Comparison of ENCODE assay signal across 19 cellular contexts in genomic region chr22:29750559-29750958, GRCh38. TPM values are rescaled to one million over a fixed set of nuclear protein-coding genes. Genes with fewer than 3 reads are reported as not detected.
DNase-seq lines count a peak whose midpoint lies in the region; ATAC-seq, FAIRE-seq and TF ChIP-seq lines count a peak whose summit lies in the region.
"Had no signal": no experiment of that assay in that cellular context is flagged by ENCODE, and none has a peak within 500 bp of the region (broad histone marks: within the 10 kb centered on the region; RNA-seq: fewer than 3 reads in every experiment).

No MANE protein-coding gene starts in this region.

- no peak overlapping the region for H2BK15ac ChIP-seq in H9 (ENCODE audit: low read depth, low read length)

- no peak overlapping the region for H2BK5ac ChIP-seq in H9 (ENCODE audit: insufficient read length, low read length)

- peaks cover 16% of the 10 kb centered on the region for H3K4me1 Mint-ChIP-seq in activated T-cell treated with anti-CD3 and anti-CD28 coated beads, Interleukin-2, amount 50 U/mL, for 24 hours (ENCODE audit: low read depth)
- peaks cover 2 to 12% of the 10 kb centered on the region in 2 experiments for H3K4me1 Mint-ChIP-seq in H9
- peaks cover 14% of the 10 kb centered on the region for H3K4me1 Mint-ChIP-seq in activated T-helper 2 cell treated with anti-CD3 and anti-CD28 coated beads, Interferon-gamma antibody, Interleukin-2, Interleukin-4, amounts not matched to agents 10 μg/mL and 5 μg/mL and 100 μg/mL, durations not matched to agents 14 hours and 24 hours and 36 hours (ENCODE audit: low read depth)
- H3K4me1 Mint-ChIP-seq in natural killer cell treated with Interleukin-12 subunit alpha and Interleukin-12 subunit beta and Interleukin-15 and Interleukin-18, amount 100 ng/mL, for 72 hours (ENCODE audit: low read depth in 2 of 2), result peaks cover 24 to 30% of the 10 kb centered on the region in 2 donors

- H3K27ac Mint-ChIP-seq in activated T-cell treated with anti-CD3 and anti-CD28 coated beads, Interleukin-2, amount 50 U/mL, for 24 hours, result peak overlapping the region; percentile 86
- H3K27ac Mint-ChIP-seq in H9, result peak overlapping the region in 2 of 3 experiments; percentile 61 to 85; a peak in 3 of 7 replicates
- H3K27ac Mint-ChIP-seq in activated T-helper 2 cell treated with anti-CD3 and anti-CD28 coated beads, Interferon-gamma antibody, Interleukin-2, Interleukin-4, amounts not matched to agents 10 μg/mL and 5 μg/mL and 100 μg/mL, durations not matched to agents 14 hours and 24 hours and 36 hours, result peak overlapping the region; percentile 72
- peak overlapping the region; percentile 81 to 95 for H3K27ac Mint-ChIP-seq in natural killer cell treated with Interleukin-12 subunit alpha and Interleukin-12 subunit beta and Interleukin-15 and Interleukin-18, amount 100 ng/mL, for 72 hours
- H3K27ac Mint-ChIP-seq: activated B cell treated with CpG ODN at 0.5 μM for 24 hours had no signal

- H2BK20ac ChIP-seq in H9 (ENCODE audit: low read depth, low read length, poor library complexity, severe bottlenecking), result no peak overlapping the region

- no peak overlapping the region for H3T11ph ChIP-seq in H9 (ENCODE audit: low read length)

- no peaks in the 10 kb centered on the region for H4K20me1 ChIP-seq in H9 (ENCODE audit: control insufficient read depth, insufficient read depth, insufficient read length)

- no peak overlapping the region for H3K9ac ChIP-seq in H9 (ENCODE audit: extremely low read depth, insufficient read length, low read length)

- H2AFZ ChIP-seq in H9 (ENCODE audit: low read length), result no peak overlapping the region

- no peaks in the 10 kb centered on the region for H3K27me3 ChIP-seq in H9 (ENCODE audit: insufficient read depth, low read length)
- H3K27me3 ChIP-seq: cardiac muscle cell, vagina had no signal

- no peaks in the 10 kb centered on the region for H3K79me2 ChIP-seq in H9 (ENCODE audit: insufficient read depth, low read length)

- no peak overlapping the region for H4K91ac ChIP-seq in H9 (ENCODE audit: insufficient read length, low read depth, low read length)

- no peak overlapping the region for H3K56ac ChIP-seq in H9 (ENCODE audit: insufficient read length, low read depth, low read length)

- no peak overlapping the region for H2BK120ac ChIP-seq in H9 (ENCODE audit: low read depth, low read length, poor library complexity, severe bottlenecking)

- no peak overlapping the region for H3K23ac ChIP-seq in H9 (ENCODE audit: insufficient read length, low read depth, low read length)

- no peaks in the 10 kb centered on the region for H3K4me1 ChIP-seq in H9 (ENCODE audit: insufficient read depth, low read length)
- H3K4me1 ChIP-seq: lower lobe of right lung had no signal

- H3K4ac ChIP-seq in H9 (ENCODE audit: low read depth, low read length), result no peak overlapping the region

- no CpG with 5 or more reads among the region's 1 CpG for WGBS in H9 (ENCODE audit: extremely low coverage, insufficient read length, low lambda C conversion rate)

- no peak for TF ChIP-seq CTCF in H9 (conservative IDR thresholded peaks at IDR 0.05)

- H3K79me1 ChIP-seq in H9 (ENCODE audit: insufficient read depth, low read depth, low read length, poor library complexity, severe bottlenecking), result no peaks in the 10 kb centered on the region

- no peak overlapping the region for H3K14ac ChIP-seq in H9 (ENCODE audit: insufficient read depth, low read length)

- no peak for DNase-seq in activated T-cell treated with anti-CD3 and anti-CD28 coated beads, Interleukin-2, amount 50 U/mL, for 24 hours
- no peak for DNase-seq in activated T-cell treated with anti-CD3 and anti-CD28 coated beads, Interleukin-2, amount 50 U/mL, for 1 hour
- no peak for DNase-seq in H9
- DNase-seq in activated T-helper 2 cell treated with anti-CD3 and anti-CD28 coated beads, Interferon-gamma antibody, Interleukin-2, Interleukin-4, amounts not matched to agents 10 μg/mL and 5 μg/mL and 100 μg/mL, durations not matched to agents 14 hours and 24 hours and 36 hours (ENCODE audit: low spot score), result no peak
- no peak for DNase-seq in natural killer cell treated with Interleukin-12 subunit alpha and Interleukin-12 subunit beta and Interleukin-15 and Interleukin-18, amount 100 ng/mL, for 72 hours (ENCODE audit: low spot score)
- no peak for DNase-seq in stimulated activated CD8-positive, alpha-beta memory T cell treated with anti-CD3 and anti-CD28 coated beads, Interleukin-4, amount 100 ng/mL, for 48 hours
- no peak for DNase-seq in RCC 7860 (ENCODE audit: low spot score)
- DNase-seq: activated B cell treated with CpG ODN at 0.5 μM for 24 hours; activated CD8-positive, alpha-beta memory T cell treated with anti-CD3 and anti-CD28 coated beads, Interleukin-2, amount 50 U/mL, for 48 hours; effector memory CD4-positive, alpha-beta T cell; GOT3; lower lobe of right lung; NCI-H1694; NCI-H226 had no signal

- peaks cover 34% of the 10 kb centered on the region for H3K36me3 Mint-ChIP-seq in activated T-cell treated with anti-CD3 and anti-CD28 coated beads, Interleukin-2, amount 50 U/mL, for 24 hours (ENCODE audit: low read depth)
- H3K36me3 Mint-ChIP-seq in H9 (ENCODE audit: insufficient read depth in 1 of 3, low read depth in 3 of 3), result peaks cover 1 to 2% (median 1%) of the 10 kb centered on the region in 3 experiments; a peak in 5 of 7 replicates
- peaks cover 22% of the 10 kb centered on the region for H3K36me3 Mint-ChIP-seq in activated T-helper 2 cell treated with anti-CD3 and anti-CD28 coated beads, Interferon-gamma antibody, Interleukin-2, Interleukin-4, amounts not matched to agents 10 μg/mL and 5 μg/mL and 100 μg/mL, durations not matched to agents 14 hours and 24 hours and 36 hours (ENCODE audit: low read depth)
- peaks cover 1% of the 10 kb centered on the region for H3K36me3 Mint-ChIP-seq in natural killer cell treated with Interleukin-12 subunit alpha and Interleukin-12 subunit beta and Interleukin-15 and Interleukin-18, amount 100 ng/mL, for 72 hours

- no peak overlapping the region for H4K8ac ChIP-seq in H9 (replicated peaks; ENCODE audit: insufficient read length, low read depth, low read length)

- H3K27ac ChIP-seq in H9 (ENCODE audit: insufficient read length, low read depth, low read length), result no peak overlapping the region
- H3K27ac ChIP-seq: cardiac muscle cell, lower lobe of right lung, vagina had no signal

- no peaks in the 10 kb centered on the region for H3K23me2 ChIP-seq in H9 (ENCODE audit: insufficient read length, low read depth, low read length, poor library complexity, severe bottlenecking)

- no peaks in the 10 kb centered on the region for H3K9me3 ChIP-seq in H9 (ENCODE audit: control insufficient read depth, low read depth, low read length)
- H3K9me3 ChIP-seq: lower lobe of right lung, vagina had no signal

- ATAC-seq in natural killer cell treated with Interleukin-12 subunit alpha and Interleukin-12 subunit beta and Interleukin-15 and Interleukin-18, amount 100 ng/mL, for 72 hours, result no peak
- ATAC-seq in GM19452 (IDR thresholded peaks at IDR 0.05; ENCODE audit: unreplicated experiment), result no peak

- H3K4me2 ChIP-seq in H9 (ENCODE audit: insufficient read depth, insufficient read length, low read length), result no peak overlapping the region

- H3K4me3 Mint-ChIP-seq in activated T-cell treated with anti-CD3 and anti-CD28 coated beads, Interleukin-2, amount 50 U/mL, for 24 hours, result no peak overlapping the region
- H3K4me3 Mint-ChIP-seq in H9, result no peak overlapping the region
- no peak overlapping the region for H3K4me3 Mint-ChIP-seq in activated T-helper 2 cell treated with anti-CD3 and anti-CD28 coated beads, Interferon-gamma antibody, Interleukin-2, Interleukin-4, amounts not matched to agents 10 μg/mL and 5 μg/mL and 100 μg/mL, durations not matched to agents 14 hours and 24 hours and 36 hours (ENCODE audit: low read depth)
- H3K4me3 Mint-ChIP-seq in natural killer cell treated with Interleukin-12 subunit alpha and Interleukin-12 subunit beta and Interleukin-15 and Interleukin-18, amount 100 ng/mL, for 72 hours, result no peak overlapping the region
- H3K4me3 Mint-ChIP-seq: activated B cell treated with CpG ODN at 0.5 μM for 24 hours, T-cell had no signal

- H3K18ac ChIP-seq in H9 (ENCODE audit: insufficient read length, low read depth, low read length), result no peak overlapping the region

- no peak overlapping the region for H2BK12ac ChIP-seq in H9 (ENCODE audit: insufficient read length, low read depth, low read length)

- no peaks in the 10 kb centered on the region for H3K9me3 Mint-ChIP-seq in activated T-cell treated with anti-CD3 and anti-CD28 coated beads, Interleukin-2, amount 50 U/mL, for 24 hours
- no peaks in the 10 kb centered on the region for H3K9me3 Mint-ChIP-seq in H9
- no peaks in the 10 kb centered on the region for H3K9me3 Mint-ChIP-seq in activated T-helper 2 cell treated with anti-CD3 and anti-CD28 coated beads, Interferon-gamma antibody, Interleukin-2, Interleukin-4, amounts not matched to agents 10 μg/mL and 5 μg/mL and 100 μg/mL, durations not matched to agents 14 hours and 24 hours and 36 hours
- no peaks in the 10 kb centered on the region for H3K9me3 Mint-ChIP-seq in natural killer cell treated with Interleukin-12 subunit alpha and Interleukin-12 subunit beta and Interleukin-15 and Interleukin-18, amount 100 ng/mL, for 72 hours
- H3K9me3 Mint-ChIP-seq: activated B cell treated with CpG ODN at 0.5 μM for 24 hours, T-cell had no signal

- intact Hi-C loops in activated T-helper 2 cell treated with anti-CD3 and anti-CD28 coated beads, Interferon-gamma antibody, Interleukin-2, Interleukin-4, amounts not matched to agents 10 μg/mL and 5 μg/mL and 100 μg/mL, durations not matched to agents 14 hours and 24 hours and 36 hours (cut with micrococcal nuclease), result loop anchor here (5.0 kb wide), 1 partner anchor 48 kb away; no protein-coding TSS in a partner anchor

- H4K5ac ChIP-seq in H9 (ENCODE audit: insufficient read length, low read depth, low read length), result no peak overlapping the region

- H2AK5ac ChIP-seq in H9 (ENCODE audit: insufficient read length, low read length), result no peak overlapping the region

- no peak for FAIRE-seq in RCC 7860 (lab: Jason Lieb, UNC)

- H3K27me3 Mint-ChIP-seq in activated T-cell treated with anti-CD3 and anti-CD28 coated beads, Interleukin-2, amount 50 U/mL, for 24 hours, result no peaks in the 10 kb centered on the region
- no peaks in the 10 kb centered on the region; the same call in 1 of the 2 replicates for H3K27me3 Mint-ChIP-seq in H9 (ENCODE audit: low read depth)
- H3K27me3 Mint-ChIP-seq in activated T-helper 2 cell treated with anti-CD3 and anti-CD28 coated beads, Interferon-gamma antibody, Interleukin-2, Interleukin-4, amounts not matched to agents 10 μg/mL and 5 μg/mL and 100 μg/mL, durations not matched to agents 14 hours and 24 hours and 36 hours (ENCODE audit: low read depth), result no peaks in the 10 kb centered on the region
- H3K27me3 Mint-ChIP-seq in natural killer cell treated with Interleukin-12 subunit alpha and Interleukin-12 subunit beta and Interleukin-15 and Interleukin-18, amount 100 ng/mL, for 72 hours, result no peaks in the 10 kb centered on the region
- H3K27me3 Mint-ChIP-seq: activated B cell treated with CpG ODN at 0.5 μM for 24 hours, T-cell had no signal

RNA-seq across cellular contexts. Expression of gene ZMAT5, which starts 16.2 kb away (rescaled TPM):
- total RNA-seq in H9 (2021), result 13.4 and 13.9 TPM in 2 replicates
- 26.0 and 26.9 TPM in 2 replicates for total RNA-seq in activated T-helper 2 cell treated with anti-CD3 and anti-CD28 coated beads, Interferon-gamma antibody, Interleukin-2, Interleukin-4, amounts not matched to agents 10 μg/mL and 5 μg/mL and 100 μg/mL, durations not matched to agents 14 hours and 24 hours and 36 hours
- 10 to 100 TPM; 17.3 to 34.4 TPM for total RNA-seq in natural killer cell treated with Interleukin-12 subunit alpha and Interleukin-12 subunit beta and Interleukin-15 and Interleukin-18, amount 100 ng/mL, for 72 hours

RNA-seq across cellular contexts. Expression of gene UQCR10, which starts 16.6 kb away (rescaled TPM):
- total RNA-seq in H9 (2021), result 116 and 124 TPM in 2 replicates
- 87.7 and 92.4 TPM in 2 replicates for total RNA-seq in activated T-helper 2 cell treated with anti-CD3 and anti-CD28 coated beads, Interferon-gamma antibody, Interleukin-2, Interleukin-4, amounts not matched to agents 10 μg/mL and 5 μg/mL and 100 μg/mL, durations not matched to agents 14 hours and 24 hours and 36 hours
- 10 to 100 TPM; 59.1 to 86.2 TPM for total RNA-seq in natural killer cell treated with Interleukin-12 subunit alpha and Interleukin-12 subunit beta and Interleukin-15 and Interleukin-18, amount 100 ng/mL, for 72 hours

RNA-seq across cellular contexts. Expression of gene CABP7, which starts 30.8 kb away (rescaled TPM):
- total RNA-seq in H9 (2021), result 0.81 and 0.83 TPM in 2 replicates
- 0.05 TPM in 1 of 2 replicates, not detected in the other for total RNA-seq in activated T-helper 2 cell treated with anti-CD3 and anti-CD28 coated beads, Interferon-gamma antibody, Interleukin-2, Interleukin-4, amounts not matched to agents 10 μg/mL and 5 μg/mL and 100 μg/mL, durations not matched to agents 14 hours and 24 hours and 36 hours
- total RNA-seq in natural killer cell treated with Interleukin-12 subunit alpha and Interleukin-12 subunit beta and Interleukin-15 and Interleukin-18, amount 100 ng/mL, for 72 hours, result under 1 TPM; 0.07 to 0.17 TPM
- total RNA-seq: cardiac muscle cell, lower lobe of right lung, MCF 10A, vagina had no signal
